Comparison of ENCODE assay signal across 24 cellular contexts in genomic region chr20:18279231-18279630, GRCh38. TPM values are rescaled to one million over a fixed set of nuclear protein-coding genes. Genes with fewer than 3 reads are reported as not detected.
DNase-seq lines count a peak whose midpoint lies in the region; ATAC-seq and TF ChIP-seq lines count a peak whose summit lies in the region.
"Had no signal": no experiment of that assay in that cellular context is flagged by ENCODE, and none has a peak within 500 bp of the region (broad histone marks: within the 10 kb centered on the region; RNA-seq: fewer than 3 reads in every experiment).

No MANE protein-coding gene starts in this region.

- CTCF ChIA-PET in MCF 10A (lab: Yijun Ruan, JAX), result interaction anchor here (0.6 to 4.2 kb wide), 11 partner anchors 8 to 512 kb away, joined by 3 to 22 read pairs (median 3); partner anchors contain the start of genes OVOL2 and ZNF133

- no peaks in the 10 kb centered on the region for H3K4me1 ChIP-seq in breast epithelium
- H3K4me1 ChIP-seq: psoas muscle had no signal

- no peaks in the 10 kb centered on the region for H3K36me3 ChIP-seq in breast epithelium
- H3K36me3 ChIP-seq: neutrophil had no signal

- peaks cover 4% of the 10 kb centered on the region for H3K4me1 Mint-ChIP-seq in MCF 10A (ENCODE audit: insufficient read depth, unreplicated experiment)
- H3K4me1 Mint-ChIP-seq: brain had no signal

- BruUV-seq in MCF 10A (replicated peaks; lab: Mats Ljungman, UMichigan), result no TSS peak

- H3K9me3 Mint-ChIP-seq in MCF 10A (ENCODE audit: unreplicated experiment), result no peaks in the 10 kb centered on the region

- peaks cover 0 to 6% of the 10 kb centered on the region in 2 donors for H3K27me3 ChIP-seq in breast epithelium

- H3K4me3 ChIP-seq in breast epithelium, result no peak overlapping the region
- H3K4me3 ChIP-seq: lung, psoas muscle had no signal

- DNase-seq in MCF 10A (ENCODE audit: unreplicated experiment) (peak; percentile 9), breast epithelium (ENCODE audit: low spot score in 2 of 2) (no peak), MV-4-11 (lab: John Stamatoyannopoulos, UW) (peak; percentile 93), amniotic epithelial cell (ENCODE audit: low read depth) (peak; percentile 27), T-helper 2 cell (no peak), DMS 273 (lab: John Stamatoyannopoulos, UW; ENCODE audit: unreplicated experiment) (no peak)
- no peak for DNase-seq in stimulated activated naive CD8-positive, alpha-beta T cell treated with anti-CD3 and anti-CD28 coated beads, Interleukin-15, Interleukin-2, amounts not matched to agents 100 U/mL and 50 U/mL, for 24 hours
- DNase-seq: activated CD4-positive, CD25-positive, alpha-beta regulatory T cell treated with anti-CD3 and anti-CD28 coated beads, Interleukin-2, amount 50 U/mL, for 72 hours; effector memory CD4-positive, alpha-beta T cell; Karpas-422; kidney; NCI-H510A; NK-92 treated with Interleukin-12 subunit alpha and Interleukin-12 subunit beta, amount 100 ng/mL, for 24 hours; psoas muscle; stimulated activated CD4-positive, alpha-beta T cell treated with anti-CD3 and anti-CD28 coated beads, Interleukin-2, amount 100 ng/mL, for 24 hours; stimulated activated naive B cell treated with anti-CD40 and anti-IgM and Interleukin-4, amounts not matched to agents 10 μg/mL and 1 μg/mL and 100 μg/mL, for 72 hours; SW 1271 had no signal

- H3K4me3 Mint-ChIP-seq in MCF 10A (ENCODE audit: unreplicated experiment), result no peak overlapping the region
- H3K4me3 Mint-ChIP-seq: brain; stimulated activated naive B cell treated with anti-CD40 and anti-IgM and Interleukin-4, amounts not matched to agents 10 μg/mL and 1 μg/mL and 100 μg/mL, for 72 hours had no signal

- peak; percentile 74 for ATAC-seq in stimulated activated naive CD8-positive, alpha-beta T cell treated with anti-CD3 and anti-CD28 coated beads, Interleukin-15, Interleukin-2, amounts not matched to agents 100 U/mL and 50 U/mL, for 24 hours
- no peak for ATAC-seq in GM21529 (IDR thresholded peaks at IDR 0.05; ENCODE audit: unreplicated experiment)
- ATAC-seq: esophagus mucosa; psoas muscle; stimulated activated naive B cell treated with anti-CD40 and anti-IgM and Interleukin-4, amounts not matched to agents 10 μg/mL and 1 μg/mL and 100 μg/mL, for 72 hours had no signal

- H3K27me3 Mint-ChIP-seq in MCF 10A (ENCODE audit: insufficient read depth, unreplicated experiment), result peaks cover 12% of the 10 kb centered on the region

- intact Hi-C loops in MCF 10A (cut with micrococcal nuclease), result no loop called here
- intact Hi-C loops in breast epithelium (cut with DNase I; ENCODE audit: low total_unique reads), result no loop called here

- POLR2A ChIA-PET in MCF 10A (lab: Yijun Ruan, JAX), result interaction anchor here (0.6 to 2.7 kb wide), 6 partner anchors 9 to 308 kb away, joined by 3 to 17 read pairs (median 3); partner anchors contain the start of genes KAT14, PET117 and ZNF133

- peaks cover 0 to under 1% of the 10 kb centered on the region in 2 donors for H3K9me3 ChIP-seq in breast epithelium
- H3K9me3 ChIP-seq: neutrophil, psoas muscle had no signal

- no peak for TF ChIP-seq POLR2A in breast epithelium (IDR thresholded peaks at IDR 0.05)

- no peak overlapping the region for H3K27ac Mint-ChIP-seq in MCF 10A (ENCODE audit: low read depth, unreplicated experiment)
- H3K27ac Mint-ChIP-seq: activated T-helper 2 cell treated with anti-CD3 and anti-CD28 coated beads, Interferon-gamma antibody, Interleukin-2, Interleukin-4, amounts not matched to agents 10 μg/mL and 5 μg/mL and 100 μg/mL, durations not matched to agents 14 hours and 24 hours and 36 hours; brain; stimulated activated naive B cell treated with anti-CD40 and anti-IgM and Interleukin-4, amounts not matched to agents 10 μg/mL and 1 μg/mL and 100 μg/mL, for 72 hours had no signal

- TF ChIP-seq CTCF in MCF 10A (IDR thresholded peaks at IDR 0.05; ENCODE audit: unreplicated experiment) (no peak), breast epithelium (IDR thresholded peaks at IDR 0.05) (no peak)

- H3K36me3 Mint-ChIP-seq in MCF 10A (ENCODE audit: insufficient read depth, unreplicated experiment), result no peaks in the 10 kb centered on the region
- H3K36me3 Mint-ChIP-seq: brain had no signal

- no peak overlapping the region for H3K27ac ChIP-seq in breast epithelium
- H3K27ac ChIP-seq: C4-2B, neutrophil, psoas muscle had no signal

RNA-seq across cellular contexts. Expression of gene ZNF133, which starts 9.1 kb away (rescaled TPM):
- total RNA-seq in MCF 10A (2022) (25.3 and 30.4 TPM in 2 replicates), breast epithelium (10 to 100 TPM; 20.0 to 37.5 (median 33.1) TPM)

Comparison
In these comparisons a context has a peak if more than half of its experiments do, and no peak if none do; other contexts are left out.
1. DNase-seq: peak in MCF 10A (single experiment), MV-4-11 (single experiment) and amniotic epithelial cell (single experiment); none in breast epithelium (0 of 2), stimulated activated naive CD8-positive, alpha-beta T cell treated with anti-CD3 and anti-CD28 coated beads, Interleukin-15, Interleukin-2, amounts not matched to agents 100 U/mL and 50 U/mL, for 24 hours (single experiment), T-helper 2 cell (0 of 5) and DMS 273 (single experiment).